Comparison of ENCODE assay signal across 8 cellular contexts in genomic region chr1:39799770-39800470, GRCh38. TPM values are rescaled to one million over a fixed set of nuclear protein-coding genes. Genes with fewer than 3 reads are reported as not detected.
DNase-seq lines count a peak whose midpoint lies in the region; ATAC-seq and TF ChIP-seq lines count a peak whose summit lies in the region.

No MANE protein-coding gene starts in this region.

- H3K27me3 ChIP-seq in prostate gland (replicated peaks; ENCODE audit: insufficient read depth) = no peaks in the 10 kb centered on the region

- no peaks in the 10 kb centered on the region for H3K4me1 ChIP-seq in prostate gland (replicated peaks)

- DNase-seq in ELF-1 (ENCODE audit: low read depth, low spot score) (peak; percentile 90), SKM-1 (lab: John Stamatoyannopoulos, UW; ENCODE audit: unreplicated experiment) (peak; percentile 19), Right ventricle myocardium inferior (ENCODE audit: missing footprints) (peak; percentile 76), prostate gland (ENCODE audit: low spot score) (peak; percentile 39), middle frontal gyrus (ENCODE audit: extremely low spot score, low spot score) (no peak)
- DNase-seq in Jurkat, Clone E6-1 (ENCODE audit: low read depth, low spot score) = peak; percentile 29
- peak; percentile 66 for DNase-seq in activated naive CD4-positive, alpha-beta T cell treated with anti-CD3 and anti-CD28 coated beads, Interleukin-2, amount 50 U/mL, for 16 hours

- TF ChIP-seq POLR2A in prostate gland (IDR thresholded peaks at IDR 0.05) = no peak

- peak; percentile 63 to 82 (median 72) for TF ChIP-seq CTCF in prostate gland (IDR thresholded peaks at IDR 0.05)

- H3K9me3 ChIP-seq in prostate gland = no peaks in the 10 kb centered on the region

- peak overlapping the region; percentile 45 for H3K4me3 ChIP-seq in Jurkat, Clone E6-1 (ENCODE audit: low read length)
- H3K4me3 ChIP-seq in prostate gland = no peak overlapping the region

- 7% methylated on average over 8 of the region's 8 CpGs for WGBS in prostate gland

- intact Hi-C loops in Right ventricle myocardium inferior (cut with DNase I) = no loop called here
- intact Hi-C loops in prostate gland (cut with DNase I) = no loop called here

- H3K27ac ChIP-seq in prostate gland = no peak overlapping the region

- H3K36me3 ChIP-seq in prostate gland = no peaks in the 10 kb centered on the region

- ATAC-seq in GM21723 (IDR thresholded peaks at IDR 0.05; ENCODE audit: unreplicated experiment) = peak; percentile 67
- ATAC-seq in Right ventricle myocardium inferior = peak; percentile 79

RNA-seq across cellular contexts. Expression of gene BMP8B, which starts 11.3 kb away (rescaled TPM):
- polyA plus RNA-seq in Jurkat, Clone E6-1 (2012; ENCODE audit: insufficient read depth, insufficient read length) = 0.31 TPM
- total RNA-seq in Right ventricle myocardium inferior = 0.41 TPM
- 1 to 10 TPM in 1 of 2 donors, under 1 TPM in 1; 0.77 to 4.7 TPM for total RNA-seq in prostate gland

RNA-seq across cellular contexts. Expression of gene OXCT2, which starts 28.8 kb away (rescaled TPM):
- 1.1 TPM for polyA plus RNA-seq in Jurkat, Clone E6-1 (2012; ENCODE audit: insufficient read depth, insufficient read length)
- total RNA-seq in Right ventricle myocardium inferior (1.3 TPM), prostate gland (1 to 10 TPM; 1.0 to 4.9 TPM)
